23 cellular contexts compared by ENCODE assay signal in genomic region chrX:135449637-135450550, GRCh38. TPM values are rescaled to one million over a fixed set of nuclear protein-coding genes. Genes with fewer than 3 reads are reported as not detected.
"Had no signal": no experiment of that assay in that cellular context is flagged by ENCODE, and none has a peak within 500 bp of the region (broad histone marks: within the 10 kb centered on the region; RNA-seq: fewer than 3 reads in every experiment).

No MANE protein-coding gene starts in this region.

- ATAC-seq: K562 had no signal

- H3K36me3 ChIP-seq: SJSA1 had no signal

- H3K4me3 ChIP-seq: K562, SJSA1, SK-N-MC had no signal

- FAIRE-seq: HTR-8/SVneo, K562, RCC 7860 had no signal

- DNase-seq: Kasumi-1, MM.1S, NCI-H1092 treated with DMSO at 0.1 percent for 48 hours, NCI-H1436, NCI-H187, NCI-H2029, NCI-H2081 treated with DMSO at 0.1 percent for 48 hours, NCI-H2171, NCI-H345, NCI-H446 treated with DMSO at 0.1 percent for 48 hours, NCI-H510A treated with DMSO at 0.1 percent for 48 hours, NCI-H526 treated with DMSO at 0.1 percent for 48 hours, NCI-H748 treated with DMSO at 0.1 percent for 48 hours, Right ventricle myocardium superior, RPMI8226, SIG-M5 had no signal

- H3K9ac ChIP-seq: KMS-11 had no signal

- H3K9me3 ChIP-seq: SJSA1 had no signal

- H3K27ac ChIP-seq: HL-60, KMS-11, SJSA1, SK-N-MC had no signal

- H3K27me3 ChIP-seq: SJSA1 had no signal

- H3K4me2 ChIP-seq: KMS-11 had no signal

- H3K4me1 ChIP-seq: SJSA1 had no signal

RNA-seq across cellular contexts. Expression of gene SMIM10L2A, which starts 28.1 kb away (rescaled TPM):
- total RNA-seq: SJSA1 had no signal
